16 cellular contexts compared by ENCODE assay signal in genomic region chr21:45548711-45549491, GRCh38. TPM values are rescaled to one million over a fixed set of nuclear protein-coding genes. Genes with fewer than 3 reads are reported as not detected.
DNase-seq lines count a peak whose midpoint lies in the region; ATAC-seq and TF ChIP-seq lines count a peak whose summit lies in the region.
"Had no signal": no experiment of that assay in that cellular context is flagged by ENCODE, and none has a peak within 500 bp of the region (broad histone marks: within the 10 kb centered on the region; RNA-seq: fewer than 3 reads in every experiment).

No MANE protein-coding gene starts in this region.

- DNase-seq in 8988T (peak; percentile 20), T1000 (lab: John Stamatoyannopoulos, UW) (no peak)
- no peak for DNase-seq in CD4-positive, alpha-beta T cell
- no peak for DNase-seq in naive thymus-derived CD8-positive, alpha-beta T cell
- DNase-seq: mesendoderm; NCI-H1436; NCI-H510A; stimulated activated CD4-positive, alpha-beta T cell treated with anti-CD3 and anti-CD28 coated beads, Interleukin-1b, Interleukin-23, amount 100 ng/mL, for 48 hours had no signal

- ATAC-seq in CD4-positive, alpha-beta T cell (ENCODE audit: poor library complexity), result no peak
- ATAC-seq in naive thymus-derived CD8-positive, alpha-beta T cell, result no peak
- ATAC-seq in GM21367 (IDR thresholded peaks at IDR 0.05; ENCODE audit: unreplicated experiment) (no peak), GM19035 (IDR thresholded peaks at IDR 0.05; ENCODE audit: unreplicated experiment) (no peak), GM21526 (IDR thresholded peaks at IDR 0.05; ENCODE audit: low FRiP score, unreplicated experiment) (no peak)

- peaks cover 49% of the 10 kb centered on the region for H3K4me1 Mint-ChIP-seq in CD4-positive, alpha-beta T cell (ENCODE audit: low read depth)
- H3K4me1 Mint-ChIP-seq in activated naive CD8-positive, alpha-beta T cell (ENCODE audit: low read depth), result peaks cover 30% of the 10 kb centered on the region
- H3K4me1 Mint-ChIP-seq in naive thymus-derived CD8-positive, alpha-beta T cell, result peaks cover 18 to 51% (median 39%) of the 10 kb centered on the region in 4 donors

- POLR2A ChIA-PET in CD4-positive, alpha-beta T cell (lab: Charles Lee), result interaction anchor here (0.9 kb wide), 1 partner anchor 66 kb away, joined by 3 read pairs; no protein-coding TSS in a partner anchor
- POLR2A ChIA-PET in naive thymus-derived CD8-positive, alpha-beta T cell (lab: Charles Lee), result no interaction called here

- no peak overlapping the region for H3K27ac ChIP-seq in CD4-positive, alpha-beta T cell (ENCODE audit: low read depth, low read length)
- H3K27ac ChIP-seq: C4-2B, RWPE1 had no signal

- CTCF ChIA-PET in CD4-positive, alpha-beta T cell (lab: Charles Lee), result no interaction called here

- H3K9me3 Mint-ChIP-seq in CD4-positive, alpha-beta T cell, result no peaks in the 10 kb centered on the region
- no peaks in the 10 kb centered on the region for H3K9me3 Mint-ChIP-seq in activated naive CD8-positive, alpha-beta T cell (ENCODE audit: low read depth)
- peaks cover 0 to 1% (median 0%) of the 10 kb centered on the region in 9 donors for H3K9me3 Mint-ChIP-seq in naive thymus-derived CD8-positive, alpha-beta T cell
- H3K9me3 Mint-ChIP-seq: IgD-negative memory B cell had no signal

- intact Hi-C loops in CD4-positive, alpha-beta T cell (cut with DNase I, micrococcal nuclease), result loop anchor here in 1 of 2 experiments (10.0 kb wide), 1 partner anchor 474 kb away; the partner anchor contains the start of gene ADARB1

- no peaks in the 10 kb centered on the region for H3K9me3 ChIP-seq in CD4-positive, alpha-beta T cell (ENCODE audit: control insufficient read depth, low read length)

- H3K27me3 ChIP-seq in CD4-positive, alpha-beta T cell (ENCODE audit: control insufficient read depth, insufficient read depth, low read length), result no peaks in the 10 kb centered on the region
- H3K27me3 ChIP-seq: dorsolateral prefrontal cortex had no signal

- H3K27ac Mint-ChIP-seq in CD4-positive, alpha-beta T cell, result peak overlapping the region; percentile 72
- H3K27ac Mint-ChIP-seq in activated naive CD8-positive, alpha-beta T cell, result peak overlapping the region; percentile 88
- peak overlapping the region; percentile 13 to 92 (median 82) for H3K27ac Mint-ChIP-seq in naive thymus-derived CD8-positive, alpha-beta T cell
- H3K27ac Mint-ChIP-seq: IgD-negative memory B cell had no signal

- H3K4me3 Mint-ChIP-seq in CD4-positive, alpha-beta T cell, result peak overlapping the region; percentile 78
- H3K4me3 Mint-ChIP-seq in activated naive CD8-positive, alpha-beta T cell, result peak overlapping the region; percentile 47
- peak overlapping the region in 7 of 10 donors; percentile 57 to 76 (median 64) for H3K4me3 Mint-ChIP-seq in naive thymus-derived CD8-positive, alpha-beta T cell

- TF ChIP-seq CTCF in CD4-positive, alpha-beta T cell (IDR thresholded peaks at IDR 0.05), result no peak

- no peaks in the 10 kb centered on the region for H3K36me3 Mint-ChIP-seq in CD4-positive, alpha-beta T cell (ENCODE audit: low read depth)
- no peaks in the 10 kb centered on the region for H3K36me3 Mint-ChIP-seq in activated naive CD8-positive, alpha-beta T cell
- H3K36me3 Mint-ChIP-seq in naive thymus-derived CD8-positive, alpha-beta T cell, result no peaks in the 10 kb centered on the region
- H3K36me3 Mint-ChIP-seq: IgD-negative memory B cell had no signal

- no peaks in the 10 kb centered on the region for H3K27me3 Mint-ChIP-seq in CD4-positive, alpha-beta T cell
- no peaks in the 10 kb centered on the region for H3K27me3 Mint-ChIP-seq in activated naive CD8-positive, alpha-beta T cell
- no peaks in the 10 kb centered on the region for H3K27me3 Mint-ChIP-seq in naive thymus-derived CD8-positive, alpha-beta T cell
- H3K27me3 Mint-ChIP-seq: IgD-negative memory B cell had no signal

RNA-seq across cellular contexts. Expression of gene SLC19A1, which starts 6.7 kb away (rescaled TPM):
- 10 to 100 TPM; 11.5 to 12.0 TPM for total RNA-seq in CD4-positive, alpha-beta T cell
- 10 to 100 TPM; 10.2 to 14.4 TPM for total RNA-seq in naive thymus-derived CD8-positive, alpha-beta T cell
- polyA plus RNA-seq in naive thymus-derived CD8-positive, alpha-beta T cell, result 10 to 100 TPM in 1 of 3 donors, 1 to 10 TPM in 2; 4.6 to 12.1 (median 9.3) TPM
